ENCODE assay signal across 8 cellular contexts in the genomic region with DNA sequence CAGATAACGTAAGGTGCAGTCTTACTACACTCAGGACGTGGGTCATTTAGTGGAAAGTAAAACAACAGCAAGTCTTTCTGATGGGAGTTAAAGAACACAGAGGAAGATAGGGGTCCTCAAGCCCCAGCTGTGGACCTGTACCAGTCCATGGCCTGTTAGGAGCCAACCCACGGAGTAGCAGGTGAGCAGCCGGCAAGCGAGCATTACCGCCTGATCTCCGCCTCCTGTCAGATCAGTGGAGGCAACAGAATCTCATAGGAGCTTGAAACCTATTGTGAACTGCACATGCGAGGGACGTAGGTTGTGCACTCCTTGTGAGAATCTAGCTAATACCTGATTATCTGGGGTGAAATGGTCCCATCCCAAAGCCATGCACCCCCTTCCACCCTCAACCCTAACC.
"Had no signal": no experiment of that assay in that cellular context is flagged by ENCODE, and none has a peak within 500 bp of the region (broad histone marks: within the 10 kb centered on the region; RNA-seq: fewer than 3 reads in every experiment).

No MANE protein-coding gene starts in this region.

- H3K4me3 ChIP-seq: GM12878 had no signal

- FAIRE-seq: G401.6, GM12878, GM12891, GM12892, GM18507, GM19239 had no signal

- ATAC-seq: GM12878 had no signal

- DNase-seq: GDM1, GF-D8 had no signal
